ENCODE assay signal across 1 cellular context in genomic region chr5:172943906-172944305, GRCh38.
TF ChIP-seq lines count a peak whose summit lies in the region.

No MANE protein-coding gene starts in this region.

TF ChIP-seq in IMR-90, 13 proteins besides CTCF, POLR2A, EP300 and RAD21 (continued from another document):
- TF ChIP-seq USF2 (IDR thresholded peaks at IDR 0.05; ENCODE audit: low read depth, low read length) (no peak), SMC3 (IDR thresholded peaks at IDR 0.05; ENCODE audit: low read depth, low read length) (no peak)
